1 cellular context compared by ENCODE assay signal in the genomic region with DNA sequence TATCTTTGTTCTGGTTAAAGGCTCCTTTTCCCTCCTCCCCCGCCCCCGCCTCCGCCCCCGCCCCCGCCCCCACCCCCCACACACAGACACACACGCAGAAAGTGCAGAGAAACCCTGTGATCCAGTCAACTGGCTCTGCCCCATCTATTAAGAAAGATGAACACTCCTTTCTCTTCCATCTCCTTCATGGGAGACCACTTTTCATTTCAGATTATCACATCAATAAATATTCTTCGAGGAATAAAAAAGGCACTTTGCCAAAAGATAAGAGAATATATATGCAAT.
TF ChIP-seq lines count a peak whose summit lies in the region.

No MANE protein-coding gene starts in this region.

TF ChIP-seq in H1, 55 proteins besides CTCF, POLR2A, EP300 and RAD21 (continued from another document):
- TF ChIP-seq, protein P1, sequence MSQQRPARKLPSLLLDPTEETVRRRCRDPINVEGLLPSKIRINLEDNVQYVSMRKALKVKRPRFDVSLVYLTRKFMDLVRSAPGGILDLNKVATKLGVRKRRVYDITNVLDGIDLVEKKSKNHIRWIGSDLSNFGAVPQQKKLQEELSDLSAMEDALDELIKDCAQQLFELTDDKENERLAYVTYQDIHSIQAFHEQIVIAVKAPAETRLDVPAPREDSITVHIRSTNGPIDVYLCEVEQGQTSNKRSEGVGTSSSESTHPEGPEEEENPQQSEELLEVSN (IDR thresholded peaks at IDR 0.05) = no peak
- TF ChIP-seq CREB1 (IDR thresholded peaks at IDR 0.05) (no peak), KDM5A (IDR thresholded peaks at IDR 0.05; ENCODE audit: low read length) (no peak), NRF1 (IDR thresholded peaks at IDR 0.05; ENCODE audit: low read depth, low read length) (no peak), POLR2AphosphoS5 (IDR thresholded peaks at IDR 0.05; ENCODE audit: low read depth, low read length) (no peak), RBBP5 (IDR thresholded peaks at IDR 0.05; ENCODE audit: borderline replicate concordance, low read depth, low read length) (no peak), HDAC6 (IDR thresholded peaks at IDR 0.05; ENCODE audit: low read depth, low read length) (no peak), TEAD4 (IDR thresholded peaks at IDR 0.05; ENCODE audit: low read depth, low read length) (no peak), CEBPB (IDR thresholded peaks at IDR 0.05; ENCODE audit: low read depth, low read length) (no peak)
